In the genomic region with DNA sequence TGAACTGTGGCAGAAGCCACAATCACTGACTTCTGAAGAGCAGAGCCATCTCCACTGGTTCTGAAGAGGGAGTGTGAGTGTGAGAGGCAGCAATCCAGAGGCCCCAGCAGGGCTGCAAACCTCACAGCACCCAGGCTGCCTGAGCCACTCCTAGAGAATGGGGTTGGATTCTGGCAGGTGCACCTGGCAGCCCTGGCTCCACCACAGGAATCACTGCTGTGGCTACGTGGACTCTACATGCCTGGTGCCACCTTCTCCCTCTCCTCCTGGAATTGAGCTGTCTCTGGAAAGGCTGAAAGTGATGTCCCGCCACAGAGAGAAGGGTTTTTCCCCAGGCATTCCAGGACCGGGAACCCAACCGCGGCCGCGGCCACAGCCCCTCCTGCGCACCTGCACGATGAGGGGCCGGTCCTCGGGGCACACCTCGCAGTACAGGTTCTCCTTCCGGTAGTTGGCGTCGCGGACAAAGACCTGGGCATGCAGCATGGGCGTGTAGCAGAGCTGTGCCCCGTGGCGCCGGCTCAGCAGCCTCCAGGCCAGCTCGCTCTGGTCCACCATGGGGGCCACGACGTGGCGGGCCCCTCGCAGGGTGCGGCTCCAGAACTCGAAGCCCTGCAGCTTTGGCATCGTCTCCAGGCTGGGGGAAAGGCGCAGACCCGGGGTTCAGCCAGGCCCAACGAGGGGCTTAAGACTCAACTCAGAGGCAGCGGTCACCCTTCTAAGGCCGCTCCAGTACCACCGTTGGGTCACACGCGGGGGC, we compare ENCODE assay signal across 8 cellular contexts. TPM values are rescaled to one million over a fixed set of nuclear protein-coding genes. Genes with fewer than 3 reads are reported as not detected.
A peak's percentile ranks its signal among the peaks of the same experiment; 100 is the strongest.
DNase-seq lines count a peak whose midpoint lies in the region; ATAC-seq and TF ChIP-seq lines count a peak whose summit lies in the region.

No MANE protein-coding gene starts in this region.

- in situ Hi-C loops in G401 (cut with HindIII; ENCODE audit: low sequenced_read_pairs), result no loop called here

- WGBS in smooth muscle cell (ENCODE audit: low lambda C conversion rate), result 60% methylated on average over 36 of the region's 36 CpGs

- H3K27me3 Mint-ChIP-seq in activated T-cell treated with anti-CD3 and anti-CD28 coated beads, Interleukin-2, amount 50 U/mL, for 24 hours, result no peaks in the 10 kb centered on the region
- no peaks in the 10 kb centered on the region for H3K27me3 Mint-ChIP-seq in T-helper 1 cell treated with Interleukin-12 subunit alpha and Interleukin-12 subunit beta and Interleukin-4 antibody, amounts not matched to agents 30 μg/mL and 1 μg/mL, for 36 hours (ENCODE audit: low read depth)

- H3K4me1 ChIP-seq in left ventricle myocardium inferior, result peaks cover 30% of the 10 kb centered on the region
- peaks cover 6% of the 10 kb centered on the region for H3K4me1 ChIP-seq in smooth muscle cell (ENCODE audit: low read depth)

- peaks cover 50% of the 10 kb centered on the region for H3K36me3 Mint-ChIP-seq in activated T-cell treated with anti-CD3 and anti-CD28 coated beads, Interleukin-2, amount 50 U/mL, for 24 hours (ENCODE audit: low read depth)
- H3K36me3 Mint-ChIP-seq in T-helper 1 cell treated with Interleukin-12 subunit alpha and Interleukin-12 subunit beta and Interleukin-4 antibody, amounts not matched to agents 30 μg/mL and 1 μg/mL, for 36 hours (ENCODE audit: low read depth), result peaks cover 1% of the 10 kb centered on the region

- no peak for ATAC-seq in HG03378 (IDR thresholded peaks at IDR 0.05; ENCODE audit: unreplicated experiment)

- H3K9me3 ChIP-seq in left ventricle myocardium inferior (replicated peaks) (no peaks in the 10 kb centered on the region), smooth muscle cell (replicated peaks; ENCODE audit: low read depth) (no peaks in the 10 kb centered on the region)

- peaks cover 15% of the 10 kb centered on the region for H3K4me1 Mint-ChIP-seq in activated T-cell treated with anti-CD3 and anti-CD28 coated beads, Interleukin-2, amount 50 U/mL, for 24 hours (ENCODE audit: low read depth)
- H3K4me1 Mint-ChIP-seq in T-helper 1 cell treated with Interleukin-12 subunit alpha and Interleukin-12 subunit beta and Interleukin-4 antibody, amounts not matched to agents 30 μg/mL and 1 μg/mL, for 36 hours (ENCODE audit: low read depth), result peaks cover 6% of the 10 kb centered on the region

- H3K36me3 ChIP-seq in left ventricle myocardium inferior, result peaks cover 39% of the 10 kb centered on the region
- no peaks in the 10 kb centered on the region for H3K36me3 ChIP-seq in smooth muscle cell (ENCODE audit: low read depth)

- peak overlapping the region; percentile 82 for H3K4me3 Mint-ChIP-seq in activated T-cell treated with anti-CD3 and anti-CD28 coated beads, Interleukin-2, amount 50 U/mL, for 24 hours
- peak overlapping the region; percentile 61 for H3K4me3 Mint-ChIP-seq in T-helper 1 cell treated with Interleukin-12 subunit alpha and Interleukin-12 subunit beta and Interleukin-4 antibody, amounts not matched to agents 30 μg/mL and 1 μg/mL, for 36 hours

- intact Hi-C loops in left ventricle myocardium inferior (cut with micrococcal nuclease), result no loop called here

- H3K4me3 ChIP-seq in left ventricle myocardium inferior (peak overlapping the region; percentile 97), smooth muscle cell (peak overlapping the region; percentile 74)

- H4K20me1 ChIP-seq in smooth muscle cell (ENCODE audit: low read depth), result no peaks in the 10 kb centered on the region

- no peak overlapping the region for H2AFZ ChIP-seq in smooth muscle cell (ENCODE audit: low read depth)

- peak overlapping the region; percentile 88 for H3K9ac ChIP-seq in smooth muscle cell (ENCODE audit: low read depth)

- H3K27ac Mint-ChIP-seq in activated T-cell treated with anti-CD3 and anti-CD28 coated beads, Interleukin-2, amount 50 U/mL, for 24 hours, result peak overlapping the region; percentile 82
- H3K27ac Mint-ChIP-seq in T-helper 1 cell treated with Interleukin-12 subunit alpha and Interleukin-12 subunit beta and Interleukin-4 antibody, amounts not matched to agents 30 μg/mL and 1 μg/mL, for 36 hours, result peak overlapping the region; percentile 20

- H3K27me3 ChIP-seq in left ventricle myocardium inferior (ENCODE audit: low read depth) (no peaks in the 10 kb centered on the region), smooth muscle cell (ENCODE audit: low read depth) (no peaks in the 10 kb centered on the region)

- TF ChIP-seq CTCF in left ventricle myocardium inferior (IDR thresholded peaks at IDR 0.05; ENCODE audit: borderline replicate concordance) (no peak), smooth muscle cell (IDR thresholded peaks at IDR 0.05; ENCODE audit: borderline replicate concordance, insufficient read depth, poor library complexity, severe bottlenecking) (no peak)

- H3K79me2 ChIP-seq in smooth muscle cell (ENCODE audit: low read depth), result peaks cover 5% of the 10 kb centered on the region

- no peaks in the 10 kb centered on the region for H3K9me3 Mint-ChIP-seq in activated T-cell treated with anti-CD3 and anti-CD28 coated beads, Interleukin-2, amount 50 U/mL, for 24 hours
- no peaks in the 10 kb centered on the region for H3K9me3 Mint-ChIP-seq in T-helper 1 cell treated with Interleukin-12 subunit alpha and Interleukin-12 subunit beta and Interleukin-4 antibody, amounts not matched to agents 30 μg/mL and 1 μg/mL, for 36 hours

- no peak for DNase-seq in activated T-cell treated with anti-CD3 and anti-CD28 coated beads, Interleukin-2, amount 50 U/mL, for 24 hours
- no peak for DNase-seq in activated T-cell treated with anti-CD3 and anti-CD28 coated beads for 4 hours
- DNase-seq in left ventricle myocardium inferior, result no peak
- DNase-seq in smooth muscle cell (lab: John Stamatoyannopoulos, UW; ENCODE audit: unreplicated experiment), result no peak
- no peak for DNase-seq in amygdala (lab: John Stamatoyannopoulos, UW)
- DNase-seq in G401 (ENCODE audit: low spot score), result no peak

- peak overlapping the region; percentile 96 for H3K4me2 ChIP-seq in smooth muscle cell

- no peaks in the 10 kb centered on the region for H3F3A ChIP-seq in smooth muscle cell (ENCODE audit: low read depth)

- H3K27ac ChIP-seq in left ventricle myocardium inferior (replicated peaks) (peak overlapping the region; percentile 86), smooth muscle cell (ENCODE audit: low read depth) (no peak overlapping the region)

RNA-seq across cellular contexts. Expression of a gene that starts 1.0 kb away (rescaled TPM):
- total RNA-seq in left ventricle myocardium inferior (64.6 TPM), smooth muscle cell (30.7 and 49.4 TPM in 2 replicates)
- polyA plus RNA-seq in smooth muscle cell, result 125 and 141 TPM in 2 replicates
- total RNA-seq in G401 (2014; rRNA removed; shearing (Covaris generic)), result 140 and 144 TPM in 2 replicates

RNA-seq across cellular contexts. Expression of a gene that starts 12.9 kb away (rescaled TPM):
- total RNA-seq in left ventricle myocardium inferior (85.9 TPM), smooth muscle cell (72.0 and 93.7 TPM in 2 replicates)
- 134 and 143 TPM in 2 replicates for polyA plus RNA-seq in smooth muscle cell
- 129 and 153 TPM in 2 replicates for total RNA-seq in G401 (2014; rRNA removed; shearing (Covaris generic))

RNA-seq across cellular contexts. Expression of a gene that starts 13.0 kb away (rescaled TPM):
- total RNA-seq in left ventricle myocardium inferior (21.1 TPM), smooth muscle cell (20.3 and 27.1 TPM in 2 replicates)
- 54.9 and 58.8 TPM in 2 replicates for polyA plus RNA-seq in smooth muscle cell
- 41.2 and 41.5 TPM in 2 replicates for total RNA-seq in G401 (2014; rRNA removed; shearing (Covaris generic))

RNA-seq across cellular contexts. Expression of a gene that starts 27.1 kb away (rescaled TPM):
- total RNA-seq in left ventricle myocardium inferior, result 219 TPM
- total RNA-seq in smooth muscle cell, result 34.9 and 46.4 TPM in 2 replicates
- 84.4 and 89.4 TPM in 2 replicates for polyA plus RNA-seq in smooth muscle cell
- 131 and 135 TPM in 2 replicates for total RNA-seq in G401 (2014; rRNA removed; shearing (Covaris generic))

RNA-seq across cellular contexts. Expression of a gene that starts 33.1 kb away (rescaled TPM):
- 0.82 TPM for total RNA-seq in left ventricle myocardium inferior
- total RNA-seq in smooth muscle cell, result 29.2 and 33.0 TPM in 2 replicates
- 12.1 and 15.3 TPM in 2 replicates for polyA plus RNA-seq in smooth muscle cell
- 176 and 261 TPM in 2 replicates for total RNA-seq in G401 (2014; rRNA removed; shearing (Covaris generic))
